Comparison of ENCODE assay signal across 21 cellular contexts in genomic region chr6:53585208-53585903, GRCh38.
"Had no signal": no experiment of that assay in that cellular context is flagged by ENCODE, and none has a peak within 500 bp of the region (broad histone marks: within the 10 kb centered on the region; RNA-seq: fewer than 3 reads in every experiment).

No MANE protein-coding gene starts in this region.

- H3K9me3 Mint-ChIP-seq: activated CD4-positive, alpha-beta T cell treated with anti-CD3 and anti-CD28 coated beads, Interleukin-2, amount 10 ng/mL, durations not matched to agents 24 days and 14 days; activated T-cell treated with anti-CD3 and anti-CD28 coated beads, Interleukin-2, amount 50 U/mL, for 72 hours; naive thymus-derived CD4-positive, alpha-beta T cell; T-helper 2 cell treated with Interferon-gamma antibody and Interleukin-4, amounts not matched to agents 5 μg/mL and 100 μg/mL, for 36 hours; type B pancreatic cell had no signal

- DNase-seq: activated CD4-positive, alpha-beta T cell treated with anti-CD3 and anti-CD28 coated beads, Interleukin-2, amount 10 ng/mL, durations not matched to agents 24 days and 14 days; activated CD4-positive, CD25-positive, alpha-beta regulatory T cell; activated CD8-positive, alpha-beta memory T cell treated with anti-CD3 and anti-CD28 coated beads for 24 hours; activated CD8-positive, alpha-beta memory T cell treated with anti-CD3 and anti-CD28 coated beads, Interleukin-2, amount 50 U/mL, for 48 hours; activated gamma-delta T cell treated with Interleukin-2 at 50 U/mL for 16 hours; activated T-cell treated with anti-CD3 and anti-CD28 coated beads, Interleukin-2, amount 50 U/mL, for 72 hours; cerebellar nuclear complex; effector CD8-positive, alpha-beta T cell; heart right ventricle; kidney glomerular epithelial cell; left ventricle myocardium superior; naive thymus-derived CD4-positive, alpha-beta T cell; psoas muscle; right cardiac atrium; stomach had no signal

- H3K4me1 Mint-ChIP-seq: activated CD4-positive, alpha-beta T cell treated with anti-CD3 and anti-CD28 coated beads, Interleukin-2, amount 10 ng/mL, durations not matched to agents 24 days and 14 days had no signal

- H3K4me3 Mint-ChIP-seq: activated CD4-positive, alpha-beta T cell treated with anti-CD3 and anti-CD28 coated beads, Interleukin-2, amount 10 ng/mL, durations not matched to agents 24 days and 14 days; activated naive CD8-positive, alpha-beta T cell; activated T-cell treated with anti-CD3 and anti-CD28 coated beads, Interleukin-2, amount 50 U/mL, for 72 hours; naive thymus-derived CD4-positive, alpha-beta T cell; T-helper 2 cell treated with Interferon-gamma antibody and Interleukin-4, amounts not matched to agents 5 μg/mL and 100 μg/mL, for 36 hours; type B pancreatic cell had no signal

- H3K4me3 ChIP-seq: gastroesophageal sphincter, heart right ventricle, psoas muscle, skin epidermis, stomach had no signal

- H3K36me3 Mint-ChIP-seq: activated naive CD8-positive, alpha-beta T cell; naive thymus-derived CD4-positive, alpha-beta T cell; type B pancreatic cell had no signal

- H3K36me3 ChIP-seq: gastroesophageal sphincter, heart right ventricle, stomach had no signal

- ATAC-seq: activated T-cell treated with anti-CD3 and anti-CD28 coated beads, Interleukin-2, amount 50 U/mL, for 72 hours; esophagus mucosa; gastroesophageal sphincter; heart right ventricle; left ventricle myocardium superior; psoas muscle; right cardiac atrium had no signal

- H3K9me3 ChIP-seq: gastroesophageal sphincter, heart right ventricle, psoas muscle, stomach had no signal

- H3K27ac Mint-ChIP-seq: activated naive CD8-positive, alpha-beta T cell; activated T-cell treated with anti-CD3 and anti-CD28 coated beads, Interleukin-2, amount 50 U/mL, for 72 hours; naive thymus-derived CD4-positive, alpha-beta T cell; T-helper 2 cell treated with Interferon-gamma antibody and Interleukin-4, amounts not matched to agents 5 μg/mL and 100 μg/mL, for 36 hours; type B pancreatic cell had no signal

- H3K27me3 ChIP-seq: gastroesophageal sphincter, heart right ventricle, stomach had no signal

- H3K27me3 Mint-ChIP-seq: activated CD4-positive, alpha-beta T cell treated with anti-CD3 and anti-CD28 coated beads, Interleukin-2, amount 10 ng/mL, durations not matched to agents 24 days and 14 days; activated naive CD8-positive, alpha-beta T cell; type B pancreatic cell had no signal

- H3K27ac ChIP-seq: gastroesophageal sphincter, psoas muscle, stomach had no signal
